37 cellular contexts compared by ENCODE assay signal in genomic region chr14:66485910-66486421, GRCh38. TPM values are rescaled to one million over a fixed set of nuclear protein-coding genes. Genes with fewer than 3 reads are reported as not detected.
"Had no signal": no experiment of that assay in that cellular context is flagged by ENCODE, and none has a peak within 500 bp of the region (broad histone marks: within the 10 kb centered on the region; RNA-seq: fewer than 3 reads in every experiment).

A gene with protein sequence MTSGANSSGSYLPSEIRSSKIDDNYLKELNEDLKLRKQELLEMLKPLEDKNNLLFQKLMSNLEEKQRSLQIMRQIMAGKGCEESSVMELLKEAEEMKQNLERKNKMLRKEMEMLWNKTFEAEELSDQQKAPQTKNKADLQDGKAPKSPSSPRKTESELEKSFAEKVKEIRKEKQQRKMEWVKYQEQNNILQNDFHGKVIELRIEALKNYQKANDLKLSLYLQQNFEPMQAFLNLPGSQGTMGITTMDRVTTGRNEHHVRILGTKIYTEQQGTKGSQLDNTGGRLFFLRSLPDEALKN (plus strand): TSS chr14:66486371. CDS start chr14:66486503, 132 bp downstream.

- H3K4me3 ChIP-seq: colonic mucosa, esophagus muscularis mucosa, gastroesophageal sphincter, heart left ventricle, hepatocyte, left lung, mucosa of descending colon, prostate gland, right atrium auricular region, smooth muscle cell, stomach, tibial artery had no signal

- H3K27ac ChIP-seq: colonic mucosa, epithelial cell of prostate, esophagus muscularis mucosa, foreskin keratinocyte, gastroesophageal sphincter, heart left ventricle, hepatocyte, left lung, prostate gland, right atrium auricular region, stomach, tibial artery had no signal

- H3K27me3 ChIP-seq: colonic mucosa, esophagus muscularis mucosa, foreskin keratinocyte, gastroesophageal sphincter, heart left ventricle, hepatocyte, left lung, right atrium auricular region, stomach, tibial artery had no signal

- H3K4me1 ChIP-seq: colonic mucosa, foreskin keratinocyte, left lung, prostate gland, tibial artery had no signal

- H3K27me3 Mint-ChIP-seq: dendritic cell treated with granulocyte-macrophage colony-stimulating factor and Interleukin-4, amounts not matched to agents 40 ng/mL and 50 ng/mL, for 4 days; naive thymus-derived CD4-positive, alpha-beta T cell had no signal

- H3K36me3 ChIP-seq: colonic mucosa, esophagus muscularis mucosa, gastroesophageal sphincter, heart left ventricle, left lung, prostate gland, right atrium auricular region, stomach, tibial artery had no signal

- H3K36me3 Mint-ChIP-seq: mesothelial cell of epicardium, type B pancreatic cell had no signal

- H3K27ac Mint-ChIP-seq: dendritic cell treated with granulocyte-macrophage colony-stimulating factor and Interleukin-4, amounts not matched to agents 40 ng/mL and 50 ng/mL, for 4 days; endodermal cell; mesothelial cell of epicardium; naive thymus-derived CD4-positive, alpha-beta T cell; nephron progenitor cell; type B pancreatic cell had no signal

- ATAC-seq: foreskin keratinocyte; gastroesophageal sphincter; heart left ventricle; left lung; mucosa of descending colon; naive thymus-derived CD4-positive, alpha-beta T cell; sciatic nerve had no signal

- H3K79me2 ChIP-seq: hepatocyte had no signal

- H3K4me1 Mint-ChIP-seq: mesothelial cell of epicardium; naive thymus-derived CD4-positive, alpha-beta T cell; nephron progenitor cell had no signal

- DNase-seq: colonic mucosa; effector CD8-positive, alpha-beta T cell; endodermal cell; foreskin keratinocyte; heart left ventricle; kidney; left lung; mesenchymal stem cell; mucosa of descending colon; naive thymus-derived CD4-positive, alpha-beta T cell; nephron progenitor cell; nucleus accumbens; stimulated activated CD4-positive, alpha-beta T cell treated with anti-CD3 and anti-CD28 coated beads, Interleukin-12 subunit alpha, Interleukin-12 subunit beta, amount 100 ng/mL, for 4 hours; stimulated activated CD4-positive, alpha-beta T cell treated with anti-CD3 and anti-CD28 coated beads, Interleukin-1b, Interleukin-23, amount 100 ng/mL, for 48 hours; stimulated activated CD4-positive, alpha-beta T cell treated with anti-CD3 and anti-CD28 coated beads, Interleukin-4, amount 100 ng/mL, for 1 hour; stimulated activated CD8-positive, alpha-beta memory T cell treated with anti-CD3 and anti-CD28 coated beads, Interleukin-4, amount 100 ng/mL, for 48 hours; stimulated activated naive CD4-positive, alpha-beta T cell; stomach; tibial artery had no signal

- H2AFZ ChIP-seq: hepatocyte had no signal

- H3K9me3 ChIP-seq: colonic mucosa, esophagus muscularis mucosa, gastroesophageal sphincter, heart left ventricle, left lung, mucosa of descending colon, prostate gland, right atrium auricular region, stomach, tibial artery had no signal

- H3K4me3 Mint-ChIP-seq: dendritic cell treated with granulocyte-macrophage colony-stimulating factor and Interleukin-4, amounts not matched to agents 40 ng/mL and 50 ng/mL, for 4 days; endodermal cell; mesothelial cell of epicardium; naive thymus-derived CD4-positive, alpha-beta T cell; nephron progenitor cell; type B pancreatic cell had no signal

- H3K4me2 ChIP-seq: hepatocyte, smooth muscle cell had no signal

- H3K9me3 Mint-ChIP-seq: dendritic cell treated with granulocyte-macrophage colony-stimulating factor and Interleukin-4, amounts not matched to agents 40 ng/mL and 50 ng/mL, for 4 days; endodermal cell; mesothelial cell of epicardium; naive thymus-derived CD4-positive, alpha-beta T cell; nephron progenitor cell had no signal

RNA-seq across cellular contexts. Expression of the gene that starts here (rescaled TPM):
- total RNA-seq: endodermal cell; esophagus muscularis mucosa; fibroblast of lung; foreskin keratinocyte; gastroesophageal sphincter; heart left ventricle; hepatocyte; kidney; left lung; lower leg skin; lung microvascular endothelial cell; mesothelial cell of epicardium; naive thymus-derived CD4-positive, alpha-beta T cell; osteocyte; right atrium auricular region; sciatic nerve; smooth muscle cell; stomach; subcutaneous adipose tissue; temporal lobe; urinary bladder had no signal
